ENCODE assay signal across 1 cellular context in the genomic region with DNA sequence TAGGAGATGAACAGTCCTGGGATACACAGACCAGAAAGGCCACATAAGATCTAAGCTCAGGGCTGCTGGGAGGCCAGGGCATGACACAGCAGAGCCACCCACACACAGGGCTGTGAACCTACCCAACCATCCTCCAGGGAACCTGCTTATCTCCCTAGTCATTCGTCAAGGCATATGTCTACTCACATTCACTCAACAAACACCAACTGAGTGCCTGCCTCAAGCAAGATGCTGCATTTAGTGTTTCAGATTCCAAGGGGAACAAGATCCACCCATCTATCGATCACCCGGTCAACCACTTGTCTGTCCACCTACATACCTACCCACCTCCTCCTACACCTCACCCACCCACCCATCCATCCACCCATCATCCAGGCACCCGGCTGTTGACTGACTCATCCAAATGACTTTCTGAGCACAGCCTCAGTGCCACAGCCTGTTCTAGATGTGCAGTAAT.
TF ChIP-seq lines count a peak whose summit lies in the region.

No MANE protein-coding gene starts in this region.

TF ChIP-seq in HepG2, 621 proteins besides CTCF, POLR2A, EP300 and RAD21:
- TF ChIP-seq ZNF292 (CRISPR knock-in tag; IDR thresholded peaks at IDR 0.05; ENCODE audit: borderline replicate concordance, low read depth) (no peak), HCFC1 (IDR thresholded peaks at IDR 0.05; ENCODE audit: low read depth, low read length) (no peak), POLR2G (IDR thresholded peaks at IDR 0.05; ENCODE audit: low read depth, low read length) (no peak), ZNF746 (CRISPR knock-in tag; IDR thresholded peaks at IDR 0.05) (no peak), HNRNPUL1 (IDR thresholded peaks at IDR 0.05; ENCODE audit: low read depth, low read length) (no peak), ZNF367 (CRISPR knock-in tag; IDR thresholded peaks at IDR 0.05; ENCODE audit: borderline replicate concordance) (no peak)
- TF ChIP-seq, protein P1, sequence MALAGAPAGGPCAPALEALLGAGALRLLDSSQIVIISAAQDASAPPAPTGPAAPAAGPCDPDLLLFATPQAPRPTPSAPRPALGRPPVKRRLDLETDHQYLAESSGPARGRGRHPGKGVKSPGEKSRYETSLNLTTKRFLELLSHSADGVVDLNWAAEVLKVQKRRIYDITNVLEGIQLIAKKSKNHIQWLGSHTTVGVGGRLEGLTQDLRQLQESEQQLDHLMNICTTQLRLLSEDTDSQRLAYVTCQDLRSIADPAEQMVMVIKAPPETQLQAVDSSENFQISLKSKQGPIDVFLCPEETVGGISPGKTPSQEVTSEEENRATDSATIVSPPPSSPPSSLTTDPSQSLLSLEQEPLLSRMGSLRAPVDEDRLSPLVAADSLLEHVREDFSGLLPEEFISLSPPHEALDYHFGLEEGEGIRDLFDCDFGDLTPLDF (CRISPR knock-in tag; IDR thresholded peaks at IDR 0.05): no peak
